13 cellular contexts compared by ENCODE assay signal in the genomic region with DNA sequence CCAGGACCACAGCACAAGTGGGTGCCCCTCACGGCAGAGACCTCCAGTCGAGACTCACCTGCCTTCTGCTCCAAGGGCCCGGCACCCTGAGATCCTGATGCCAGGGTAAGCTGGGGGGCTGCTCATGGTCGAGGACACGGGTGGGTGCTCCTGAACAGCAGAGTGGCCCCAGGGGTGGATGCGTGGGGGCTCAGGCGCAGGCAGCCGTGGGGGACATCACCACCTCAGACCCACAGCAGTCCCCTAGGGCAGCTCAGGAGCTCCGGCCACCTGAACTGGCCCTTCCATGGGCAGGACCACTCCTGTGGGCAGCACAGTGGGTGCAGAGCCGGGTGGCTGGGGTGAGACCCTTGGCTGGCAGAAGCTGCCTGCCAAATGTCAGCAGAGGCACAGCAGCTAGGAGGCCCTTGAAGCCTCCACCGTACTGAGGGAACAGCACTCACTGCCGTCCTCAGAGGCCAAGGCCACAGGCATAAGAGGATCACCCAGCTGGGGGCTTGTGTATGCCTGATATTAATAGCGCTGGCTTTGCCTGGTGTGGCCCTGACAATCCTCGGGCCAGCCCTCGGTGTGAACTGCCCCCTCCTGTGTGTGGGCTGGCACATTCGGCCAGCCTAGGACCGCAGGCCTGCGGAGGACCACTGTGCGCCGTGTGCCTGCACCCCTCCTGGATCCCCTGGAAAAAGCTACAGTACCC. TPM values are rescaled to one million over a fixed set of nuclear protein-coding genes. Genes with fewer than 3 reads are reported as not detected.
DNase-seq lines count a peak whose midpoint lies in the region; ATAC-seq and TF ChIP-seq lines count a peak whose summit lies in the region.
"Had no signal": no experiment of that assay in that cellular context is flagged by ENCODE, and none has a peak within 500 bp of the region (broad histone marks: within the 10 kb centered on the region; RNA-seq: fewer than 3 reads in every experiment).

No MANE protein-coding gene starts in this region.

- H3K27ac ChIP-seq in HEK293 (ENCODE audit: extremely low read depth, low read depth, low read length) (no peak overlapping the region), caudate nucleus (ENCODE audit: low read depth, low read length) (peak overlapping the region; percentile 100), layer of hippocampus (ENCODE audit: low read depth, low read length) (peak overlapping the region; percentile 99), PC-9 (no peak overlapping the region)
- H3K27ac ChIP-seq: foreskin keratinocyte had no signal

- H3K4me1 Mint-ChIP-seq in stimulated activated memory B cell treated with anti-CD40 and anti-IgM and Interleukin-4, amounts not matched to agents 10 μg/mL and 1 μg/mL and 100 μg/mL, for 72 hours = peaks cover 87% of the 10 kb centered on the region

- DNase-seq in caudate nucleus (lab: John Stamatoyannopoulos, UW) (peak in 1 of 61 donors; percentile 54), PC-9 (no peak), erythroblast (lab: John Stamatoyannopoulos, UW) (no peak), activated gamma-delta T cell treated with Interleukin-2 at 50 U/mL for 16 hours (no peak)
- no peak for DNase-seq in stimulated activated CD4-positive, alpha-beta T cell treated with anti-CD3 and anti-CD28 coated beads, Interleukin-12 subunit alpha, Interleukin-12 subunit beta, amount 100 ng/mL, for 4 hours
- DNase-seq: activated CD4-positive, alpha-beta T cell treated with anti-CD3 and anti-CD28 coated beads for 1 hour; foreskin keratinocyte; NCI-H226; SIG-M5 had no signal

- H3K9me2 ChIP-seq in PC-9 (ENCODE audit: insufficient read depth) = no peaks in the 10 kb centered on the region

- no peak overlapping the region for H2AFZ ChIP-seq in PC-9

- no TSS peak for BruUV-seq in PC-9 (replicated peaks; lab: Mats Ljungman, UMichigan)

- H3K36me3 Mint-ChIP-seq in stimulated activated memory B cell treated with anti-CD40 and anti-IgM and Interleukin-4, amounts not matched to agents 10 μg/mL and 1 μg/mL and 100 μg/mL, for 72 hours = no peaks in the 10 kb centered on the region

- peaks cover 42% of the 10 kb centered on the region for H3F3A ChIP-seq in PC-9 (ENCODE audit: insufficient read depth, low read depth)

- H3K36me3 ChIP-seq in HEK293 (ENCODE audit: control insufficient read depth in 2 of 2, insufficient read depth in 1 of 2, low read length in 2 of 2) (peaks cover 0 to 11% of the 10 kb centered on the region in 2 experiments; a peak in 1 of 3 replicates), PC-9 (ENCODE audit: low read depth) (no peaks in the 10 kb centered on the region; the same call in 1 of the 2 replicates)

- no peaks in the 10 kb centered on the region for H3K9me3 Mint-ChIP-seq in stimulated activated memory B cell treated with anti-CD40 and anti-IgM and Interleukin-4, amounts not matched to agents 10 μg/mL and 1 μg/mL and 100 μg/mL, for 72 hours

- H3K27me3 ChIP-seq in layer of hippocampus (ENCODE audit: control insufficient read depth, insufficient read depth, low read length) (peaks cover 2% of the 10 kb centered on the region), PC-9 (ENCODE audit: insufficient read depth, low read depth) (no peaks in the 10 kb centered on the region)
- H3K27me3 ChIP-seq: BE2C, foreskin keratinocyte had no signal

- H4K20me1 ChIP-seq in PC-9 (ENCODE audit: insufficient read depth) = peaks cover 90% of the 10 kb centered on the region

- H3K4me3 ChIP-seq in HEK293 (ENCODE audit: low read depth, low read length) (no peak overlapping the region), PC-9 (no peak overlapping the region)

- intact Hi-C loops in PC-9 (cut with micrococcal nuclease; ENCODE audit: unreplicated experiment) = no loop called here

- TF ChIP-seq CTCF in HEK293 (tag by site-specific recombination; IDR thresholded peaks at IDR 0.05) (no peak), PC-9 (conservative IDR thresholded peaks at IDR 0.05) (no peak)

- no peaks in the 10 kb centered on the region for H3K27me3 Mint-ChIP-seq in stimulated activated memory B cell treated with anti-CD40 and anti-IgM and Interleukin-4, amounts not matched to agents 10 μg/mL and 1 μg/mL and 100 μg/mL, for 72 hours

- H3K79me2 ChIP-seq in PC-9 (ENCODE audit: low read depth) = peaks cover 97% of the 10 kb centered on the region

- no peak overlapping the region for H3K4me3 Mint-ChIP-seq in stimulated activated memory B cell treated with anti-CD40 and anti-IgM and Interleukin-4, amounts not matched to agents 10 μg/mL and 1 μg/mL and 100 μg/mL, for 72 hours

- no peaks in the 10 kb centered on the region for H3K9me3 ChIP-seq in HEK293 (ENCODE audit: control insufficient read depth, insufficient read depth, low read depth, low read length)
- no peaks in the 10 kb centered on the region for H3K9me3 ChIP-seq in PC-9 (ENCODE audit: insufficient read depth, low read depth)
- H3K9me3 ChIP-seq: BE2C had no signal

- H3K4me1 ChIP-seq in HEK293 (ENCODE audit: control insufficient read depth, insufficient read depth, low read length) = peaks cover 3% of the 10 kb centered on the region; the same call in 1 of the 2 replicates
- peaks cover 14% of the 10 kb centered on the region; the same call in 1 of the 2 replicates for H3K4me1 ChIP-seq in PC-9 (replicated peaks; ENCODE audit: insufficient read depth)
- H3K4me1 ChIP-seq: foreskin keratinocyte had no signal

- peak overlapping the region; percentile 55 for H3K27ac Mint-ChIP-seq in stimulated activated memory B cell treated with anti-CD40 and anti-IgM and Interleukin-4, amounts not matched to agents 10 μg/mL and 1 μg/mL and 100 μg/mL, for 72 hours

- ATAC-seq in stimulated activated memory B cell treated with anti-CD40 and anti-IgM and Interleukin-4, amounts not matched to agents 10 μg/mL and 1 μg/mL and 100 μg/mL, for 72 hours = no peak
- ATAC-seq: foreskin keratinocyte had no signal

- POLR2A ChIA-PET in HEK293 (lab: Yijun Ruan, JAX) (no interaction called here), PC-9 (lab: Charles Lee; ENCODE audit: unreplicated experiment) (no interaction called here)

- H3K4me2 ChIP-seq in PC-9 = no peak overlapping the region

- CTCF ChIA-PET in HEK293 (lab: Yijun Ruan, JAX) = interaction anchor here (0.7 to 1.4 kb wide), 3 partner anchors 8 to 176 kb away, joined by 3 read pairs; no protein-coding TSS in a partner anchor
- CTCF ChIA-PET in PC-9 (lab: Charles Lee) = no interaction called here

- no peak for TF ChIP-seq POLR2A in erythroblast (IDR thresholded peaks at IDR 0.05; ENCODE audit: low read length)

TF ChIP-seq in HEK293, 187 proteins besides CTCF, POLR2A, EP300 and RAD21:
- TF ChIP-seq GLIS2 (tag by site-specific recombination; IDR thresholded peaks at IDR 0.05) = peak; percentile 36; the same call in 1 of the 2 replicates
- TF ChIP-seq, protein P1, sequence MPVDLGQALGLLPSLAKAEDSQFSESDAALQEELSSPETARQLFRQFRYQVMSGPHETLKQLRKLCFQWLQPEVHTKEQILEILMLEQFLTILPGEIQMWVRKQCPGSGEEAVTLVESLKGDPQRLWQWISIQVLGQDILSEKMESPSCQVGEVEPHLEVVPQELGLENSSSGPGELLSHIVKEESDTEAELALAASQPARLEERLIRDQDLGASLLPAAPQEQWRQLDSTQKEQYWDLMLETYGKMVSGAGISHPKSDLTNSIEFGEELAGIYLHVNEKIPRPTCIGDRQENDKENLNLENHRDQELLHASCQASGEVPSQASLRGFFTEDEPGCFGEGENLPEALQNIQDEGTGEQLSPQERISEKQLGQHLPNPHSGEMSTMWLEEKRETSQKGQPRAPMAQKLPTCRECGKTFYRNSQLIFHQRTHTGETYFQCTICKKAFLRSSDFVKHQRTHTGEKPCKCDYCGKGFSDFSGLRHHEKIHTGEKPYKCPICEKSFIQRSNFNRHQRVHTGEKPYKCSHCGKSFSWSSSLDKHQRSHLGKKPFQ (tag by site-specific recombination; IDR thresholded peaks at IDR 0.05) = peak; percentile 46; the same call in 1 of the 2 replicates
- no peak for TF ChIP-seq PRDM4 (tag by site-specific recombination; IDR thresholded peaks at IDR 0.05)

RNA-seq across cellular contexts. Expression of gene UCKL1, which starts 5.4 kb away (rescaled TPM):
- 51.7 and 55.1 TPM in 2 replicates for total RNA-seq in PC-9 (2021)

RNA-seq across cellular contexts. Expression of gene ZNF512B, which starts 18.9 kb away (rescaled TPM):
- 24.3 and 28.1 TPM in 2 replicates for total RNA-seq in PC-9 (2021)

RNA-seq across cellular contexts. Expression of gene SAMD10, which starts 28.6 kb away (rescaled TPM):
- 14.4 and 18.7 TPM in 2 replicates for total RNA-seq in PC-9 (2021)

RNA-seq across cellular contexts. Expression of gene PRPF6, which starts 30.1 kb away (rescaled TPM):
- total RNA-seq in PC-9 (2021) = 103 and 111 TPM in 2 replicates

RNA-seq across cellular contexts. Expression of gene DNAJC5, which starts 55.9 kb away (rescaled TPM):
- total RNA-seq in PC-9 (2021) = 47.0 and 48.1 TPM in 2 replicates

Comparison
In these comparisons a context has a peak if more than half of its experiments do, and no peak if none do; other contexts are left out.
1. H3K27ac ChIP-seq: peak in caudate nucleus (single experiment) and layer of hippocampus (single experiment); none in HEK293 (single experiment) and PC-9 (single experiment).